ENCODE assay signal across 8 cellular contexts in genomic region chr21:32726742-32727477, GRCh38. TPM values are rescaled to one million over a fixed set of nuclear protein-coding genes. Genes with fewer than 3 reads are reported as not detected.
DNase-seq lines count a peak whose midpoint lies in the region; ATAC-seq and TF ChIP-seq lines count a peak whose summit lies in the region.

No MANE protein-coding gene starts in this region.

- H3K4me3 ChIP-seq in H7 (ENCODE audit: insufficient read depth, low read depth, low read length) (peak overlapping the region; percentile 84), OCI-LY3 (ENCODE audit: low read length) (peak overlapping the region; percentile 83), right cardiac atrium (ENCODE audit: low read length) (peak overlapping the region; percentile 81), prostate gland (peak overlapping the region; percentile 68 to 81)

- H3K27me3 ChIP-seq in H7 (ENCODE audit: control insufficient read depth, insufficient read depth, low read length) (no peaks in the 10 kb centered on the region), OCI-LY3 (ENCODE audit: low read depth, low read length) (no peaks in the 10 kb centered on the region), right cardiac atrium (ENCODE audit: control insufficient read depth, insufficient read depth) (no peaks in the 10 kb centered on the region), prostate gland (replicated peaks; ENCODE audit: insufficient read depth) (no peaks in the 10 kb centered on the region)

- peak overlapping the region; percentile 89; the same call in 1 of the 2 replicates for H2AFZ ChIP-seq in OCI-LY3 (ENCODE audit: low read depth, low read length)

- no peaks in the 10 kb centered on the region; the same call in 1 of the 2 replicates for H3K79me2 ChIP-seq in OCI-LY3 (ENCODE audit: low read length)

- H3K4me1 ChIP-seq in OCI-LY3 (ENCODE audit: low read length) (peaks cover 10% of the 10 kb centered on the region), right cardiac atrium (ENCODE audit: control insufficient read depth, insufficient read depth, low read length) (peaks cover 3% of the 10 kb centered on the region), prostate gland (replicated peaks) (no peaks in the 10 kb centered on the region)

- ATAC-seq in right cardiac atrium: peak; percentile 26 to 56
- ATAC-seq in HG02973 (IDR thresholded peaks at IDR 0.05; ENCODE audit: unreplicated experiment): no peak

- 1% methylated on average over 22 of the region's 22 CpGs for WGBS in right cardiac atrium
- WGBS in prostate gland: 1% methylated on average over 22 of the region's 22 CpGs

- no peak for TF ChIP-seq POLR2A in prostate gland (IDR thresholded peaks at IDR 0.05)

- no peaks in the 10 kb centered on the region for H4K20me1 ChIP-seq in OCI-LY3 (ENCODE audit: insufficient read depth, low read length)

- peak overlapping the region; percentile 87 for H3K4me2 ChIP-seq in OCI-LY3 (ENCODE audit: low read length)

- no peak for TF ChIP-seq CTCF in C4-2B (conservative IDR thresholded peaks at IDR 0.05)
- no peak for TF ChIP-seq CTCF in OCI-LY3 (IDR thresholded peaks at IDR 0.05; ENCODE audit: low read depth, low read length)
- TF ChIP-seq CTCF in prostate gland (IDR thresholded peaks at IDR 0.05): no peak

- H3K27ac ChIP-seq in C4-2B (peak overlapping the region; percentile 80), OCI-LY3 (ENCODE audit: low read length) (no peak overlapping the region), right cardiac atrium (ENCODE audit: low read length) (peak overlapping the region; percentile 85), prostate gland (peak overlapping the region; percentile 86 to 87)

- peak overlapping the region; percentile 69 for H3K9ac ChIP-seq in OCI-LY3 (ENCODE audit: low read length)

- intact Hi-C loops in right cardiac atrium (cut with DNase I): loop anchor here in 1 of 4 donors (2.0 kb wide), 1 partner anchor 44 kb away; the partner anchor contains the start of gene PAXBP1
- intact Hi-C loops in prostate gland (cut with DNase I): loop anchor here (5.0 kb wide), 1 partner anchor 45 kb away; the partner anchor contains the start of gene PAXBP1

- DNase-seq in H7: peak; percentile 18
- DNase-seq in amniotic epithelial cell (ENCODE audit: low read depth): peak; percentile 16
- DNase-seq in right cardiac atrium: peak in 1 of 3 donors; percentile 59
- no peak for DNase-seq in prostate gland (ENCODE audit: low spot score)
- no peak for DNase-seq in mucosa of gallbladder (ENCODE audit: low spot score)

- H3K36me3 ChIP-seq in H7 (replicated peaks; ENCODE audit: control insufficient read depth, insufficient read depth, low read length) (no peaks in the 10 kb centered on the region), OCI-LY3 (replicated peaks; ENCODE audit: low read depth, low read length) (no peaks in the 10 kb centered on the region), prostate gland (no peaks in the 10 kb centered on the region)

- no peaks in the 10 kb centered on the region for H3K9me3 ChIP-seq in OCI-LY3 (ENCODE audit: insufficient read depth, low read length)
- H3K9me3 ChIP-seq in right cardiac atrium (ENCODE audit: control insufficient read depth, low read length): no peaks in the 10 kb centered on the region
- H3K9me3 ChIP-seq in prostate gland: no peaks in the 10 kb centered on the region

RNA-seq across cellular contexts. Expression of gene SYNJ1, which starts 0.9 kb away (rescaled TPM):
- 0.97 and 1.2 TPM in 2 replicates for total RNA-seq in H7 (2014; rRNA removed; shearing (Covaris generic))
- total RNA-seq in right cardiac atrium (10 to 100 TPM; 13.4 to 16.9 (median 16.0) TPM), prostate gland (1 to 10 TPM; 7.9 to 9.2 TPM), mucosa of gallbladder (17.5 TPM)
- polyA plus RNA-seq in right cardiac atrium: 5.8 TPM

RNA-seq across cellular contexts. Expression of gene PAXBP1, which starts 44.6 kb away (rescaled TPM):
- 25.5 and 49.1 TPM in 2 replicates for total RNA-seq in H7 (2014; rRNA removed; shearing (Covaris generic))
- total RNA-seq in right cardiac atrium: 10 to 100 TPM; 12.2 to 19.7 (median 16.1) TPM
- 9.3 TPM for polyA plus RNA-seq in right cardiac atrium
- total RNA-seq in prostate gland: 10 to 100 TPM; 27.0 to 35.8 TPM
- 31.2 TPM for total RNA-seq in mucosa of gallbladder

Comparison
In these comparisons a context has a peak if more than half of its experiments do, and no peak if none do; other contexts are left out.
1. DNase-seq: peak in H7 (single experiment) and amniotic epithelial cell (single experiment); none in prostate gland (single experiment) and mucosa of gallbladder (single experiment).
2. Peak in every context shown above with its lines, with median percentiles within 50 percentile points of each other: H3K4me3 ChIP-seq.